8 cellular contexts compared by ENCODE assay signal in the genomic region with DNA sequence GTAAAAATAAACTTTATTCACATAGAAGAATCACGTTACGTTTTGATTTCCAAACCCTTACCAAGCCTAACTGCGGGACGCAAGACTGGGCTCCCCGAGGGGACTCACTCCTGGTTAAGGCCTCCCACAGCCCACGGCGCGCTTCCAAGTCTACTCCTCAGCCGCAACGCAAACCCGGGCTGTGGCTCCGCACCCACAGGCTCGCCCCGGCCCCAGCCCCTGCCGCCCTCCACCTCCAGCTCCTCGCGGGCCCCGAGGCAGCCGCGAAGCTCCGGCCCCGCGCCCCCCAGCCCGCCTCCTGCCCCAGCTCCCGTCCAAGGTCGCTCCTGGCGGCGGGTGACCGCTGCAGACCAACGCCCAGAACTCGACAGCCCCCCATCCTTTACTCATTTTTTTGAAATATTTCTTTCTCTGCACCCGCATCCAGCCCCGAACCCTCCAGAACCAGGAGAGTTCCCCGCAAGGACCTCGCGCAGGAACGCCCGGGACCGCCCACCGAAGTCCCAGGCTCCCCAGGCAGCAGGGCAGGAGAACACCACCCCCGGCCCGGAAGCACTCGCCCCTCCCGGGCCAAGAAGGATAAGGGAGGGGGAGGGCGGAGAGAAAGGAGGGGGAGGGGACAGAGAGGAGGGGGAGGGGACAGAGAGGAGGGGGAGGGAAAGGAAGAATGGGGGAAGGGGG. TPM values are rescaled to one million over a fixed set of nuclear protein-coding genes. Genes with fewer than 3 reads are reported as not detected.
DNase-seq lines count a peak whose midpoint lies in the region; ATAC-seq and TF ChIP-seq lines count a peak whose summit lies in the region.

No MANE protein-coding gene starts in this region.

- H3K4me3 ChIP-seq in Peyer's patch = peak overlapping the region; percentile 69 to 100 (median 90)
- H3K4me3 ChIP-seq in fibroblast of pulmonary artery (replicated peaks; ENCODE audit: low read depth, low read length) = peak overlapping the region; percentile 85

- no peaks in the 10 kb centered on the region for H3K27me3 ChIP-seq in Peyer's patch

- H3K27ac Mint-ChIP-seq in activated T-helper 17 cell treated with anti-CD3 and anti-CD28 coated beads, Interleukin-2, amount 50 U/mL, for 72 hours = peak overlapping the region; percentile 92
- peak overlapping the region; percentile 91 to 93 for H3K27ac Mint-ChIP-seq in natural killer cell
- peak overlapping the region; percentile 99 for H3K27ac Mint-ChIP-seq in stimulated activated naive CD8-positive, alpha-beta T cell treated with anti-CD3 and anti-CD28 coated beads, Interleukin-15, amount 100 ng/mL, for 72 hours

- no peak for TF ChIP-seq CTCF in Peyer's patch (IDR thresholded peaks at IDR 0.05)
- TF ChIP-seq CTCF in fibroblast of pulmonary artery (IDR thresholded peaks at IDR 0.05; ENCODE audit: low read length, missing control alignments) = no peak
- TF ChIP-seq CTCF in natural killer cell (IDR thresholded peaks at IDR 0.05) = no peak

- peak; percentile 39 for ATAC-seq in activated T-helper 17 cell treated with anti-CD3 and anti-CD28 coated beads, Interleukin-2, amount 50 U/mL, for 72 hours (replicated peaks)
- ATAC-seq in natural killer cell = peak in 1 of 3 donors; percentile 5
- peak; percentile 13 for ATAC-seq in stimulated activated naive CD8-positive, alpha-beta T cell treated with anti-CD3 and anti-CD28 coated beads, Interleukin-15, amount 100 ng/mL, for 72 hours

- H3K36me3 Mint-ChIP-seq in activated T-helper 17 cell treated with anti-CD3 and anti-CD28 coated beads, Interleukin-2, amount 50 U/mL, for 72 hours (ENCODE audit: low read depth) = peaks cover 45% of the 10 kb centered on the region
- H3K36me3 Mint-ChIP-seq in natural killer cell = no peaks in the 10 kb centered on the region

- intact Hi-C loops in natural killer cell (cut with micrococcal nuclease) = loop anchor here (2.0 to 10.0 kb wide), 3 partner anchors 55 to 173 kb away; partner anchors contain the start of gene TMEM11

- H3K9me3 ChIP-seq in Peyer's patch = no peaks in the 10 kb centered on the region

- peak; percentile 85 for DNase-seq in D341Med (ENCODE audit: low spot score)
- DNase-seq in HK-2 (ENCODE audit: unreplicated experiment) = peak; percentile 78
- DNase-seq in Peyer's patch = peak; percentile 74 to 90 (median 86)
- DNase-seq in fibroblast of pulmonary artery (ENCODE audit: low read depth) = peak; percentile 78
- peak; percentile 47 for DNase-seq in natural killer cell
- peak; percentile 53 to 75 for DNase-seq in stimulated activated naive CD8-positive, alpha-beta T cell treated with anti-CD3 and anti-CD28 coated beads, Interleukin-15, amount 100 ng/mL, for 72 hours
- DNase-seq in KG1 (lab: John Stamatoyannopoulos, UW) = no peak

- H3K36me3 ChIP-seq in Peyer's patch = no peaks in the 10 kb centered on the region

- no peak for TF ChIP-seq POLR2A in Peyer's patch (IDR thresholded peaks at IDR 0.05)

- peaks cover 4 to 33% (median 12%) of the 10 kb centered on the region in 4 donors for H3K4me1 ChIP-seq in Peyer's patch

- H3K27me3 Mint-ChIP-seq in activated T-helper 17 cell treated with anti-CD3 and anti-CD28 coated beads, Interleukin-2, amount 50 U/mL, for 72 hours = no peaks in the 10 kb centered on the region
- no peaks in the 10 kb centered on the region for H3K27me3 Mint-ChIP-seq in natural killer cell (ENCODE audit: low read depth in 2 of 2)
- H3K27me3 Mint-ChIP-seq in stimulated activated naive CD8-positive, alpha-beta T cell treated with anti-CD3 and anti-CD28 coated beads, Interleukin-15, amount 100 ng/mL, for 72 hours = no peaks in the 10 kb centered on the region

- H3K4me3 Mint-ChIP-seq in activated T-helper 17 cell treated with anti-CD3 and anti-CD28 coated beads, Interleukin-2, amount 50 U/mL, for 72 hours = peak overlapping the region; percentile 96
- H3K4me3 Mint-ChIP-seq in natural killer cell = peak overlapping the region; percentile 95
- H3K4me3 Mint-ChIP-seq in stimulated activated naive CD8-positive, alpha-beta T cell treated with anti-CD3 and anti-CD28 coated beads, Interleukin-15, amount 100 ng/mL, for 72 hours = peak overlapping the region; percentile 99 to 100

- peak overlapping the region; percentile 99 to 100 (median 100) for H3K27ac ChIP-seq in Peyer's patch

- peaks cover 9% of the 10 kb centered on the region for H3K4me1 Mint-ChIP-seq in activated T-helper 17 cell treated with anti-CD3 and anti-CD28 coated beads, Interleukin-2, amount 50 U/mL, for 72 hours
- peaks cover 25 to 36% of the 10 kb centered on the region in 2 donors for H3K4me1 Mint-ChIP-seq in natural killer cell
- peaks cover 34% of the 10 kb centered on the region for H3K4me1 Mint-ChIP-seq in stimulated activated naive CD8-positive, alpha-beta T cell treated with anti-CD3 and anti-CD28 coated beads, Interleukin-15, amount 100 ng/mL, for 72 hours

- H3K9me3 Mint-ChIP-seq in activated T-helper 17 cell treated with anti-CD3 and anti-CD28 coated beads, Interleukin-2, amount 50 U/mL, for 72 hours = no peaks in the 10 kb centered on the region
- no peaks in the 10 kb centered on the region for H3K9me3 Mint-ChIP-seq in natural killer cell
- no peaks in the 10 kb centered on the region for H3K9me3 Mint-ChIP-seq in stimulated activated naive CD8-positive, alpha-beta T cell treated with anti-CD3 and anti-CD28 coated beads, Interleukin-15, amount 100 ng/mL, for 72 hours

RNA-seq across cellular contexts. Expression of gene USP22, which starts 0.9 kb away (rescaled TPM):
- total RNA-seq in Peyer's patch (100 to 1,000 TPM; 125 to 229 (median 146) TPM), natural killer cell (100 to 1,000 TPM; 121 to 155 (median 140) TPM)
- 100 to 1,000 TPM; 136 to 143 TPM for total RNA-seq in activated T-helper 17 cell treated with anti-CD3 and anti-CD28 coated beads, Interleukin-2, amount 50 U/mL, for 72 hours
